ENCODE assay signal across 16 cellular contexts in genomic region chr2:11790228-11790627, GRCh38.
"Had no signal": no experiment of that assay in that cellular context is flagged by ENCODE, and none has a peak within 500 bp of the region (broad histone marks: within the 10 kb centered on the region; RNA-seq: fewer than 3 reads in every experiment).

No MANE protein-coding gene starts in this region.

- ATAC-seq: effector memory CD8-positive, alpha-beta T cell; gastrocnemius medialis; heart right ventricle; left lobe of liver; natural killer cell had no signal

- FAIRE-seq: islet of Langerhans had no signal

- DNase-seq: effector memory CD8-positive, alpha-beta T cell; gastrocnemius medialis; heart right ventricle; hypothalamus; kidney glomerular epithelial cell; mammary epithelial cell; natural killer cell; ovary; sigmoid colon; stimulated activated CD4-positive, alpha-beta T cell treated with anti-CD3 and anti-CD28 coated beads, Interleukin-2, amount 100 ng/mL, for 24 hours; stimulated activated CD4-positive, alpha-beta T cell treated with anti-CD3 and anti-CD28 coated beads, Interleukin-4, amount 100 ng/mL, for 4 hours; stimulated activated naive CD4-positive, alpha-beta T cell; stomach; trophoblast cell had no signal
